Comparison of ENCODE assay signal across 8 cellular contexts in the genomic region with DNA sequence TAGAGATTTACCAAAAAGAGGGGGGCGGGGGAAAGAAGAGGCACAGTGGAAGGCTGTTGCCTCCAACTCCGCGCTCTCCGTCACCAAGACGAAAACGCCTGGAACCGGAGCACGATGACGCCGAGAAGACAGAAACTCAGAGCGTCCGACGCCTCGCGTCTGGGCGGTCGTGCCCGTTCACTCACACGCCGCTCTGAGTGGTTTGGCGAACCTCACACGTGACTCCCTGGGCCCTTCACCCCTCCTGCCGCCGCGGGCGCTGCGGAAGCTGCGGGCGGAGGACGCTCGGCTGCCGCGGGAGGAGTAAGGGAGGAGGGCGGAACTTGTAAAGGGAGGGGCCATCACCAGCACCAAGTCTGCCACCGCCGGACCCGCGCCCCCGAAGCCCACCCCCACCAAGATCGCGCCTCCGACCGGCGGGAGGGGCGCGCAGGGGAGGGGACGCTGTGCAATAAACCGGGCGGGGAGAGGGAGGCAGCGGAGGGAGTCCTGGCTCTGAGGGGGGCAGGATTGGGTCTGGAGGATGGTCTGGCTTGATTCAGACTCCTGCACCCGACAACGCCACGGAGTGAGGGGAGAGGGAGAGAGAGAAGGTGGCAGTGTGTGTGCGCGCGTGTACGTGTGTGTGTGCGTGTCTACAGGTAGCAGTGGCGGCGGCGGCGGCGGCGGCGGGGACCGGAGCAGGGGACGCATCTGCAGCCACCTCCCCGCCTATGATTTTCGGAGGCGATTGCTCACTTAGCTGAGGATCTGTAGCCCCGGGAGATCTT. TPM values are rescaled to one million over a fixed set of nuclear protein-coding genes. Genes with fewer than 3 reads are reported as not detected.
DNase-seq lines count a peak whose midpoint lies in the region; ATAC-seq, FAIRE-seq and TF ChIP-seq lines count a peak whose summit lies in the region.

No MANE protein-coding gene starts in this region.

- peaks cover 0 to 17% (median 9%) of the 10 kb centered on the region in 4 donors for H3K27me3 ChIP-seq in liver (ENCODE audit: control insufficient read depth in 4 of 4, insufficient read depth in 4 of 4, low read length in 3 of 4)
- H3K27me3 ChIP-seq in HepG2 (ENCODE audit: control insufficient read depth in 1 of 2, insufficient read depth in 2 of 2, low read length in 2 of 2) = peaks cover 0 to 21% of the 10 kb centered on the region in 2 experiments; a peak in 2 of 5 replicates

- peak overlapping the region; percentile 32 to 62 (median 61) for H3K4me3 ChIP-seq in liver (ENCODE audit: low read depth in 1 of 3, low read length in 3 of 3)
- H3K4me3 ChIP-seq in HepG2 (replicated peaks in 1 of 3; ENCODE audit: insufficient read depth in 1 of 3, low read depth in 2 of 3, low read length in 3 of 3) = no peak overlapping the region
- H3K4me3 ChIP-seq in skeletal muscle cell (ENCODE audit: low read depth, low read length) = peak overlapping the region; percentile 73

- no peak overlapping the region for H2AFZ ChIP-seq in HepG2 (ENCODE audit: low read length)

- intact Hi-C loops in HepG2 (cut with micrococcal nuclease; ENCODE audit: unreplicated experiment) = no loop called here

- H3K27ac ChIP-seq in liver (ENCODE audit: low read depth in 1 of 2, low read length in 2 of 2) (peak overlapping the region; percentile 14 to 28), HepG2 (ENCODE audit: extremely low read length, insufficient read depth, low read length) (no peak overlapping the region)

- TF ChIP-seq RAD21 in liver (IDR thresholded peaks at IDR 0.05) (no peak), HepG2 (CRISPR knock-in tag; IDR thresholded peaks at IDR 0.05) (no peak)

- no peak overlapping the region for H3K4me2 ChIP-seq in HepG2 (ENCODE audit: low read depth, low read length)

- H3K4me1 ChIP-seq in liver (ENCODE audit: control insufficient read depth in 4 of 4, insufficient read depth in 4 of 4, low read length in 3 of 4) (peaks cover 5 to 32% (median 22%) of the 10 kb centered on the region in 4 donors), HepG2 (ENCODE audit: insufficient read depth, low read length) (no peaks in the 10 kb centered on the region)

- POLR2A ChIA-PET in HepG2 (lab: Yijun Ruan, JAX) = no interaction called here

- 3% methylated on average over 70 of the region's 71 CpGs for WGBS in liver
- WGBS in HepG2 (ENCODE audit: low lambda C conversion rate) = 64% methylated on average over 71 of the region's 71 CpGs

- BruUV-seq in HepG2 (replicated peaks; lab: Mats Ljungman, UMichigan) = no TSS peak

- no peaks in the 10 kb centered on the region for H3K36me3 ChIP-seq in liver (ENCODE audit: control insufficient read depth in 4 of 4, insufficient read depth in 3 of 4, low read depth in 1 of 4, low read length in 3 of 4)
- H3K36me3 ChIP-seq in HepG2 (replicated peaks in 1 of 2; ENCODE audit: control insufficient read depth in 1 of 2, insufficient read depth in 2 of 2, low read length in 2 of 2) = no peaks in the 10 kb centered on the region

- H3K9ac ChIP-seq in liver (ENCODE audit: low read depth in 1 of 2, low read length in 2 of 2) = peak overlapping the region in 1 of 2 donors; percentile 8
- no peak overlapping the region for H3K9ac ChIP-seq in HepG2 (ENCODE audit: insufficient read depth, low read depth, low read length)

- CTCF ChIA-PET in HepG2 (lab: Yijun Ruan, JAX; ENCODE audit: low intra/inter-chr PET ratio, low total read pairs) = no interaction called here

- no peaks in the 10 kb centered on the region for H4K20me1 ChIP-seq in HepG2 (ENCODE audit: insufficient read depth, low read length)

- no peaks in the 10 kb centered on the region for H3K79me2 ChIP-seq in HepG2 (ENCODE audit: insufficient read depth, low read length)

- H3K9me3 ChIP-seq in liver (ENCODE audit: control insufficient read depth in 4 of 4, low read length in 3 of 4) (no peaks in the 10 kb centered on the region), HepG2 (ENCODE audit: low read length) (no peaks in the 10 kb centered on the region)

- DNase-seq in HepG2 (ENCODE audit: low spot score) = no peak
- peak; percentile 98 for DNase-seq in NCI-H1105 treated with DMSO at 0.1 percent for 48 hours (lab: John Stamatoyannopoulos, UW)
- DNase-seq in SW 1271 (lab: John Stamatoyannopoulos, UW) = peak; percentile 73 to 87
- DNase-seq in cerebellar nuclear complex (lab: John Stamatoyannopoulos, UW) = peak; percentile 45 to 72
- DNase-seq in iPS-NIHi7 (ENCODE audit: extremely low spot score) = peak; percentile 83
- DNase-seq in skeletal muscle cell (ENCODE audit: low read depth) = peak; percentile 38

- TF ChIP-seq CTCF in liver (IDR thresholded peaks at IDR 0.05; ENCODE audit: low read depth, low read length, missing input control) = no peak
- no peak for TF ChIP-seq CTCF in HepG2 (CRISPR knock-in tag; IDR thresholded peaks at IDR 0.05)

- in situ Hi-C loops in HepG2 (cut with HindIII; ENCODE audit: extremely low pct_ligation_motif_present, low pct_unique_long_range_greater_than_20kb) = no loop called here

- no peak for ATAC-seq in HepG2
- ATAC-seq in HG02759 (IDR thresholded peaks at IDR 0.05; ENCODE audit: unreplicated experiment) = peak; percentile 94

- no peak for TF ChIP-seq POLR2A in HepG2 (IDR thresholded peaks at IDR 0.05; ENCODE audit: insufficient read depth in 1 of 2, low read depth in 2 of 2, low read length in 2 of 2)

- no peak for FAIRE-seq in HepG2 (lab: Jason Lieb, UNC)

- no peak for TF ChIP-seq EP300 in HepG2 (IDR thresholded peaks at IDR 0.05; ENCODE audit: low read depth in 2 of 2, low read length in 2 of 2)
- no peak for TF ChIP-seq EP300 in HepG2 (CRISPR knock-in tag; IDR thresholded peaks at IDR 0.05; ENCODE audit: borderline replicate concordance)

TF ChIP-seq in liver, 16 proteins besides CTCF, POLR2A, EP300 and RAD21 (continues in another document):
- TF ChIP-seq HNF4G (IDR thresholded peaks at IDR 0.05) (no peak), NR2F2 (IDR thresholded peaks at IDR 0.05) (no peak), EGR1 (IDR thresholded peaks at IDR 0.05; ENCODE audit: low read depth in 2 of 2) (no peak), TAF1 (conservative IDR thresholded peaks at IDR 0.05) (no peak), RXRA (IDR thresholded peaks at IDR 0.05) (no peak), SP1 (IDR thresholded peaks at IDR 0.05) (no peak), FOXA1 (IDR thresholded peaks at IDR 0.05) (no peak)

TF ChIP-seq in HepG2, 621 proteins besides CTCF, POLR2A, EP300 and RAD21:
- TF ChIP-seq ZFX (CRISPR knock-in tag; IDR thresholded peaks at IDR 0.05; ENCODE audit: low read depth) (no peak), ZNF776 (CRISPR knock-in tag; IDR thresholded peaks at IDR 0.05) (no peak), FOSL1 (CRISPR knock-in tag; IDR thresholded peaks at IDR 0.05; ENCODE audit: borderline replicate concordance) (no peak)

RNA-seq across cellular contexts. Expression of a gene that starts 1.9 kb away (rescaled TPM):
- total RNA-seq in liver (under 1 TPM; 0.37 to 0.67 TPM), HepG2 (2016; rRNA removed; fragmentation: Illumina TruSeq; extraction: Trizol) (not detected in 2 replicates)
- polyA plus RNA-seq in liver (under 1 TPM in 1 of 2 donors, not detected in 1; 0.02 TPM), HepG2 (2011; rRNA removed) (not detected in 2 replicates)
- total RNA-seq in HepG2 (2016; cell fraction: cytosol; rRNA removed; fragmentation: Illumina TruSeq; extraction: Trizol; ENCODE audit: low read depth) = not detected in 2 replicates
- total RNA-seq in HepG2 (2016; cell fraction: insoluble cytoplasmic fraction; rRNA removed; fragmentation: Illumina TruSeq; extraction: Trizol) = not detected in 2 replicates
- not detected in 2 replicates for total RNA-seq in HepG2 (2016; cell fraction: membrane; rRNA removed; fragmentation: Illumina TruSeq; extraction: Trizol)
- not detected in 2 replicates for total RNA-seq in HepG2 (2016; cell fraction: nucleus; rRNA removed; fragmentation: Illumina TruSeq; extraction: Trizol)
- polyA plus RNA-seq in HepG2 (2011; cell fraction: cytosol; rRNA removed) = not detected in 2 replicates
- not detected in 2 replicates for polyA plus RNA-seq in HepG2 (2011; cell fraction: nucleus; rRNA removed)
- polyA plus RNA-seq in HepG2 (2012) = not detected in 2 replicates
- polyA plus RNA-seq in HepG2 (2016; cell fraction: cytosol; fragmentation: Illumina TruSeq; extraction: Trizol; ENCODE audit: low read depth) = not detected in 2 replicates
- polyA plus RNA-seq in HepG2 (2016; cell fraction: insoluble cytoplasmic fraction; fragmentation: Illumina TruSeq; extraction: Trizol; ENCODE audit: low read depth) = not detected in 2 replicates
- polyA plus RNA-seq in HepG2 (2016; cell fraction: membrane; fragmentation: Illumina TruSeq; extraction: Trizol; ENCODE audit: low read depth) = not detected in 2 replicates
- not detected in 2 replicates for polyA plus RNA-seq in HepG2 (2016; cell fraction: nucleus; fragmentation: Illumina TruSeq; extraction: Trizol; ENCODE audit: insufficient read depth, low read depth)
- not detected in 2 replicates for polyA minus RNA-seq in HepG2 (2011; rRNA and poly(A)+ RNA removed; ENCODE audit: low replicate concordance)
- not detected in 2 replicates for polyA minus RNA-seq in HepG2 (2011; cell fraction: cytosol; rRNA and poly(A)+ RNA removed)
- polyA minus RNA-seq in HepG2 (2011; cell fraction: nucleus; rRNA and poly(A)+ RNA removed) = not detected in 2 replicates

Comparison
In these comparisons a context has a peak if more than half of its experiments do, and no peak if none do; other contexts are left out.
1. H3K4me3 ChIP-seq: peak in liver (3 of 3) and skeletal muscle cell (single experiment); none in HepG2 (0 of 3).